In the genomic region with DNA sequence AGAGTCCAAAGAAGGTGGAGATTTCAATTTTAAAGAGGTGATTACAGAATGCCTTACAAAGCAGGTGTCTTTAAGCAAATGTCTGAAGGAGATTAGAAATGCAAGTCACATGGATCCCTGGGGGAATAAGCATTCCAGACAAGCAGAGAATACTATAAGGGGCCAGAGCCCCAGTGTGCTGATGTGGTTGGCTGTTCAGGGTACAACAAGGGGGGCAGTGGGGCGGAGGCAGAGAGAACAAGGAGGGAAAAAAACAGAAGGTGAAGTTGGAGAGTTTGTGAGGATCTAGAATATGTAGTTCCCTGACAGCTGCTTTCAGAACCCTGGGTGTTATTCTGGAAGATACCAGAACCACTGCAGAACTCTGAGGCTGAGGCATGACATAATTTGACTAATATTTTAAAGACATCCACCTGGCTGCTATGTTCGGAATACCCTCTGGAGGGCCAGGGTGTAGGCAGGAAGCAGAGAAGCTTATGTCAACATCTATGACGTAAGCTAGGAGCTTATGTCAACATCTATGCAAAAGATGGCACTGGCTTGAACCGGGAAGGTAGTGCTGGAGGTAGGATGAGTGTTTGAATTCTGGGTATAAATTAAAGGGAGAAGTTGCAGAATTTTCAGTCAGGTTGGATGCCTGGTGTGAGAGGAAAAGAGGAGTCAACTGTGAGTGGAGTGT, we compare ENCODE assay signal across 14 cellular contexts.
A peak's percentile ranks its signal among the peaks of the same experiment; 100 is the strongest.
DNase-seq lines count a peak whose midpoint lies in the region; ATAC-seq lines count a peak whose summit lies in the region.
"Had no signal": no experiment of that assay in that cellular context is flagged by ENCODE, and none has a peak within 500 bp of the region (broad histone marks: within the 10 kb centered on the region; RNA-seq: fewer than 3 reads in every experiment).

No MANE protein-coding gene starts in this region.

- H3K27ac ChIP-seq in mesendoderm (ENCODE audit: low read depth, low read length), result no peak overlapping the region
- no peak overlapping the region for H3K27ac ChIP-seq in substantia nigra (ENCODE audit: low read depth, low read length, poor library complexity, severe bottlenecking)
- H3K27ac ChIP-seq: esophagus squamous epithelium had no signal

- H3K4ac ChIP-seq in mesendoderm (ENCODE audit: low read depth, low read length), result no peak overlapping the region

- H2BK120ac ChIP-seq in mesendoderm (ENCODE audit: low read depth, low read length), result no peak overlapping the region

- no peak overlapping the region for H3K9ac ChIP-seq in mesendoderm (ENCODE audit: low read length)

- no peaks in the 10 kb centered on the region for H3K27me3 ChIP-seq in mesendoderm (ENCODE audit: insufficient read depth, low read length, poor library complexity)
- H3K27me3 ChIP-seq: esophagus squamous epithelium had no signal

- H3K4me2 ChIP-seq in mesendoderm (ENCODE audit: low read length), result no peak overlapping the region

- H3K79me1 ChIP-seq in mesendoderm (ENCODE audit: low read length), result no peaks in the 10 kb centered on the region

- no peaks in the 10 kb centered on the region for H3K36me3 ChIP-seq in mesendoderm (ENCODE audit: control insufficient read depth, insufficient read depth, low read length)
- H3K36me3 ChIP-seq: esophagus squamous epithelium had no signal

- peak; percentile 3 to 23 for DNase-seq in NCI-H2081 (lab: John Stamatoyannopoulos, UW)
- DNase-seq in NCI-H2081 treated with DMSO at 0.1 percent for 48 hours (lab: John Stamatoyannopoulos, UW), result no peak
- DNase-seq in MV-4-11 (lab: John Stamatoyannopoulos, UW), result peak; percentile 49
- peak; percentile 30 for DNase-seq in SW480 (ENCODE audit: low spot score)
- peak; percentile 60 for DNase-seq in mesendoderm
- DNase-seq in left ventricle myocardium superior, result no peak
- no peak for DNase-seq in G401 (ENCODE audit: low spot score)
- DNase-seq in substantia nigra (lab: John Stamatoyannopoulos, UW), result no peak
- DNase-seq: cerebellar nuclear complex; esophagus squamous epithelium; IMR-90; midbrain; Right ventricle myocardium superior; stimulated activated CD4-positive, alpha-beta T cell treated with anti-CD3 and anti-CD28 coated beads, Interleukin-1b, Interleukin-23, amount 100 ng/mL, for 48 hours had no signal

- no peak for ATAC-seq in left ventricle myocardium superior

- H3K4me3 ChIP-seq in mesendoderm (ENCODE audit: low read length), result no peak overlapping the region
- H3K4me3 ChIP-seq: esophagus squamous epithelium had no signal

- H2BK15ac ChIP-seq in mesendoderm (replicated peaks; ENCODE audit: low read depth), result no peak overlapping the region

- no peaks in the 10 kb centered on the region for H3K79me2 ChIP-seq in mesendoderm (ENCODE audit: control insufficient read depth, insufficient read depth, low read length)

- H4K5ac ChIP-seq in mesendoderm (ENCODE audit: low read length), result no peak overlapping the region

- H2BK5ac ChIP-seq in mesendoderm (ENCODE audit: low read length), result no peak overlapping the region

- in situ Hi-C loops in G401 (cut with HindIII; ENCODE audit: low sequenced_read_pairs), result no loop called here

- H3K18ac ChIP-seq in mesendoderm (ENCODE audit: low read length), result no peak overlapping the region

- intact Hi-C loops in left ventricle myocardium superior (cut with micrococcal nuclease), result no loop called here

- no peaks in the 10 kb centered on the region for H3K4me1 ChIP-seq in mesendoderm (ENCODE audit: control insufficient read depth, low read depth, low read length)

- WGBS in mesendoderm (ENCODE audit: extremely low coverage, insufficient coverage, low lambda C conversion rate), result no CpG with 5 or more reads among the region's 4 CpGs

- H2AK5ac ChIP-seq in mesendoderm (ENCODE audit: low read length), result no peak overlapping the region

- no peak overlapping the region for H4K8ac ChIP-seq in mesendoderm (ENCODE audit: low read depth, low read length)

- H3K56ac ChIP-seq in mesendoderm (ENCODE audit: low read length), result no peak overlapping the region

- no peak overlapping the region for H3K23ac ChIP-seq in mesendoderm (ENCODE audit: low read length)

Comparison
In these comparisons a context has a peak if more than half of its experiments do, and no peak if none do; other contexts are left out.
1. DNase-seq: peak in NCI-H2081 (2 of 2), MV-4-11 (single experiment), SW480 (single experiment) and mesendoderm (single experiment); none in NCI-H2081 treated with DMSO at 0.1 percent for 48 hours (single experiment), left ventricle myocardium superior (single experiment), G401 (single experiment) and substantia nigra (0 of 49).